Comparison of ENCODE assay signal across 18 cellular contexts in the genomic region with DNA sequence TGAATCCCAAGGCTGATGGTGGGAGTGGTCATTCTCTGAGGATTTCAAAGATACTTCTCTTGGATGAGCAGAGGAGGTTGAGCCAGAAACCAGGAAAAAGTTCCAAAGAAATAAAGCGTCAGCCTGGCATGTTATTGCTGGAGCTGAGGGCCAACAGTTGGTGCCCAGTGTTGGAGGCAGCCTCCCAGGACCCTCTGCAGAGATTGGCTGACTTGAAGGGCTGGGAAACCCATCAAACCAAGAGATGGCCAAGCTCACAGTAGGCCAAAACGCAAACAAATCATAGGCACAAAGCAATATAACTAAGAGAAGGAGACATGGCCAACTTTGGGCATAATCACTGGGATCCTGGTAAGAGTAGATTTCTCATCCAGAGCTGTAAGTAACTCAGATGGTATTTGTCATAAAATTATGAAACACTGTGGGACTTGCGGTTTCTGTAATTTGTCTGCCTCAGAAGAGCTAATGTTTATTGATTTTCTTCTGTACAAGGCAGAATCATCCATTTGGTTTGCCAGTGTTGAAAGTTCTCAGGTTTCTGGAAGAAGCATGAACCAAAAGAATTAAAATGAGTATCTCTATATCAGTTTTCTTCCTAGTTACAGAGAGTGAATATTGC.
DNase-seq lines count a peak whose midpoint lies in the region; ATAC-seq and TF ChIP-seq lines count a peak whose summit lies in the region.
"Had no signal": no experiment of that assay in that cellular context is flagged by ENCODE, and none has a peak within 500 bp of the region (broad histone marks: within the 10 kb centered on the region; RNA-seq: fewer than 3 reads in every experiment).

No MANE protein-coding gene starts in this region.

- H2BK20ac ChIP-seq in IMR-90 (ENCODE audit: low read depth, low read length): peak overlapping the region; percentile 36; the same call in 1 of the 2 replicates

- H2BK15ac ChIP-seq in IMR-90 (ENCODE audit: low read depth, low read length): no peak overlapping the region

- H4K8ac ChIP-seq in IMR-90 (ENCODE audit: low read depth in 2 of 2, low read length in 2 of 2): no peak overlapping the region

- no peak overlapping the region for H2AK5ac ChIP-seq in IMR-90 (ENCODE audit: low read depth, low read length)

- dilution Hi-C loops in IMR-90 (cut with HindIII; ENCODE audit: low sequenced_read_pairs, unreplicated experiment): no loop called here

- intact Hi-C loops in IMR-90 (cut with micrococcal nuclease): loop anchor here (1.0 to 10.0 kb wide), 2 partner anchors 124 to 192 kb away; partner anchors contain the start of gene CYP1B1

- CTCF ChIA-PET in IMR-90 (lab: Yijun Ruan, JAX): interaction anchor here (1.2 kb wide), 1 partner anchor 287 kb away, joined by 5 read pairs; no protein-coding TSS in a partner anchor

- peak; percentile 91 for ATAC-seq in IMR-90 (ENCODE audit: low read depth)
- no peak for ATAC-seq in HG02623 (IDR thresholded peaks at IDR 0.05; ENCODE audit: unreplicated experiment)
- no peak for ATAC-seq in GM21576 (IDR thresholded peaks at IDR 0.05; ENCODE audit: unreplicated experiment)
- ATAC-seq: naive thymus-derived CD8-positive, alpha-beta T cell had no signal

- H3K4me3 ChIP-seq in AG09309 (ENCODE audit: control insufficient read depth, low read depth, low read length) (no peak overlapping the region), IMR-90 (ENCODE audit: insufficient read depth, low read depth, low read length) (no peak overlapping the region), fibroblast of the aortic adventitia (ENCODE audit: low read depth, low read length) (no peak overlapping the region)
- H3K4me3 ChIP-seq: cardiac muscle cell had no signal

- no peaks in the 10 kb centered on the region for H3K36me3 ChIP-seq in IMR-90 (ENCODE audit: control insufficient read depth, insufficient read depth, low read length)
- H3K36me3 ChIP-seq: cardiac muscle cell had no signal

- peaks cover 5% of the 10 kb centered on the region for H3K4me1 ChIP-seq in IMR-90 (ENCODE audit: control insufficient read depth, insufficient read depth, low read length)

- DNase-seq in AG09309 (ENCODE audit: low read depth) (peak; percentile 94), IMR-90 (peak; percentile 91), RPMI7951 (ENCODE audit: low read depth) (peak; percentile 82), fibroblast of the aortic adventitia (ENCODE audit: low read depth) (peak; percentile 35), SW 1271 (lab: John Stamatoyannopoulos, UW) (no peak), iPS-NIHi7 (ENCODE audit: extremely low spot score) (no peak)
- DNase-seq: activated CD4-positive, CD25-positive, alpha-beta regulatory T cell treated with anti-CD3 and anti-CD28 coated beads, Interleukin-2, amount 50 U/mL, for 72 hours; activated naive CD4-positive, alpha-beta T cell treated with anti-CD3 and anti-CD28 coated beads, Interleukin-2, amount 50 U/mL, for 16 hours; DMS153; endodermal cell; immature natural killer cell; Kasumi-1; naive thymus-derived CD8-positive, alpha-beta T cell; NCI-H2081 treated with DMSO at 0.1 percent for 48 hours; stimulated activated naive CD4-positive, alpha-beta T cell treated with Interleukin-2 at 50 U/mL for 16 hours had no signal

- peak overlapping the region; percentile 93 for H3K18ac ChIP-seq in IMR-90 (ENCODE audit: low read depth, low read length)

- in situ Hi-C loops in IMR-90 (cut with MboI; ENCODE audit: low sequenced_read_pairs): loop anchor here (5.0 to 10.0 kb wide), 2 partner anchors 276 to 874 kb away; no protein-coding TSS in a partner anchor

- H3K23ac ChIP-seq in IMR-90 (ENCODE audit: low read depth, low read length): no peak overlapping the region

- H4K20me1 ChIP-seq in IMR-90 (ENCODE audit: insufficient read depth, low read length): no peaks in the 10 kb centered on the region

- 0 out of 2 replicates have a peak overlapping the region, but pooled peaks have one; percentile 24 for H3K14ac ChIP-seq in IMR-90 (replicated peaks; ENCODE audit: low read depth, low read length)

- no peaks in the 10 kb centered on the region for H3K9me3 ChIP-seq in IMR-90 (ENCODE audit: control insufficient read depth, insufficient read depth, low read length)

- no peak overlapping the region for H2AFZ ChIP-seq in IMR-90 (replicated peaks; ENCODE audit: low read length, poor library complexity)

- H3K27ac ChIP-seq in IMR-90 (ENCODE audit: insufficient read depth, low read length): peak overlapping the region; percentile 88
- H3K27ac ChIP-seq: cardiac muscle cell had no signal

- no peaks in the 10 kb centered on the region for H3K9me1 ChIP-seq in IMR-90 (ENCODE audit: insufficient read depth, low read length)

- H3K56ac ChIP-seq in IMR-90 (ENCODE audit: extremely low read depth, insufficient read depth, low read length): no peak overlapping the region

- 0 out of 2 replicates have a peak overlapping the region, but pooled peaks have one; percentile 18 for H3K4me2 ChIP-seq in IMR-90 (ENCODE audit: low read depth, low read length)

- peaks cover 42% of the 10 kb centered on the region for H3K27me3 ChIP-seq in IMR-90 (ENCODE audit: control insufficient read depth, insufficient read depth, low read length)
- H3K27me3 ChIP-seq: cardiac muscle cell had no signal

- H2BK120ac ChIP-seq in IMR-90 (ENCODE audit: low read depth, low read length): peak overlapping the region; percentile 21; the same call in 1 of the 2 replicates

- TF ChIP-seq CTCF in AG09309 (IDR thresholded peaks at IDR 0.05; ENCODE audit: control insufficient read depth, insufficient read depth, low read depth, low read length, missing control alignments) (no peak), IMR-90 (conservative IDR thresholded peaks at IDR 0.05; ENCODE audit: low read depth, low read length) (no peak), fibroblast of the aortic adventitia (IDR thresholded peaks at IDR 0.05; ENCODE audit: insufficient read depth, low read length) (no peak)

- no peak overlapping the region for H2AK9ac ChIP-seq in IMR-90 (replicated peaks; ENCODE audit: low read depth, low read length, poor library complexity)

- H4K5ac ChIP-seq in IMR-90 (ENCODE audit: low read depth, low read length): peak overlapping the region; percentile 85

- peak overlapping the region; percentile 32 for H2BK5ac ChIP-seq in IMR-90 (ENCODE audit: low read depth, low read length, poor library complexity, severe bottlenecking)

- no peaks in the 10 kb centered on the region for H3K79me1 ChIP-seq in IMR-90 (ENCODE audit: low read depth in 1 of 2, low read length in 2 of 2)

- no TSS peak for BruUV-seq in IMR-90 (replicated peaks; lab: Mats Ljungman, UMichigan)

- WGBS in IMR-90 (ENCODE audit: extremely low coverage in 2 of 2, insufficient read length in 1 of 2), 2 experiments: no CpG with 5 or more reads among the region's 3 CpGs

- peak overlapping the region; percentile 30; the same call in 1 of the 2 replicates for H3K4ac ChIP-seq in IMR-90 (ENCODE audit: low read depth, low read length)

- no peak for TF ChIP-seq RAD21 in IMR-90 (IDR thresholded peaks at IDR 0.05; ENCODE audit: low read length)

- no peak for TF ChIP-seq POLR2A in IMR-90 (IDR thresholded peaks at IDR 0.05; ENCODE audit: low read depth, low read length)

- POLR2A ChIA-PET in IMR-90 (lab: Charles Lee; ENCODE audit: unreplicated experiment): no interaction called here

- H4K91ac ChIP-seq in IMR-90 (ENCODE audit: insufficient read depth, low read depth, low read length): peak overlapping the region; percentile 31; the same call in 1 of the 2 replicates

- H3K9ac ChIP-seq in IMR-90 (ENCODE audit: low read depth, low read length): no peak overlapping the region

TF ChIP-seq in IMR-90, 13 proteins besides CTCF, POLR2A, EP300 and RAD21:
- TF ChIP-seq FOS (IDR thresholded peaks at IDR 0.05; ENCODE audit: low read depth, low read length) (no peak), CEBPB (IDR thresholded peaks at IDR 0.05; ENCODE audit: low read depth, low read length) (peak; percentile 75)
TF ChIP-seq in IMR-90: peak in this region for 1.

Comparison
In these comparisons a context has a peak if more than half of its experiments do, and no peak if none do; other contexts are left out.
1. DNase-seq: peak in AG09309 (single experiment), IMR-90 (single experiment), RPMI7951 (single experiment) and fibroblast of the aortic adventitia (single experiment); none in SW 1271 (0 of 2) and iPS-NIHi7 (single experiment).